ENCODE assay signal across 8 cellular contexts in genomic region chr3:156150434-156151066, GRCh38. TPM values are rescaled to one million over a fixed set of nuclear protein-coding genes. Genes with fewer than 3 reads are reported as not detected.
DNase-seq lines count a peak whose midpoint lies in the region; ATAC-seq, FAIRE-seq and TF ChIP-seq lines count a peak whose summit lies in the region.

No MANE protein-coding gene starts in this region.

- no peaks in the 10 kb centered on the region for H3K36me3 Mint-ChIP-seq in activated CD4-positive, alpha-beta memory T cell treated with anti-CD3 and anti-CD28 coated beads, Interleukin-2, amount 10 ng/mL, durations not matched to agents 7 days and 5 days (ENCODE audit: low read depth)

- peak; percentile 10 for DNase-seq in GDM1 (lab: John Stamatoyannopoulos, UW)
- peak; percentile 57 for DNase-seq in NCI-H2227 (lab: John Stamatoyannopoulos, UW; ENCODE audit: unreplicated experiment)
- peak; percentile 24 for DNase-seq in activated CD4-positive, alpha-beta memory T cell treated with anti-CD3 and anti-CD28 coated beads, Interleukin-2, amount 10 ng/mL, durations not matched to agents 7 days and 5 days
- DNase-seq in foreskin fibroblast: peak; percentile 43 to 79
- DNase-seq in nucleus accumbens (lab: John Stamatoyannopoulos, UW): peak in 39 of 56 donors; percentile 3 to 78 (median 26)

- peak; percentile 91 for TF ChIP-seq CTCF in foreskin fibroblast (IDR thresholded peaks at IDR 0.05; ENCODE audit: low read depth, low read length)

- H3K9me3 Mint-ChIP-seq in activated CD4-positive, alpha-beta memory T cell treated with anti-CD3 and anti-CD28 coated beads, Interleukin-2, amount 10 ng/mL, durations not matched to agents 7 days and 5 days: no peaks in the 10 kb centered on the region

- peaks cover 10% of the 10 kb centered on the region for H3K27me3 Mint-ChIP-seq in activated CD4-positive, alpha-beta memory T cell treated with anti-CD3 and anti-CD28 coated beads, Interleukin-2, amount 10 ng/mL, durations not matched to agents 7 days and 5 days

- no peak overlapping the region for H3K4me3 ChIP-seq in foreskin fibroblast (ENCODE audit: low read depth in 1 of 2, low read length in 2 of 2)

- CTCF ChIA-PET in activated CD4-positive, alpha-beta memory T cell treated with anti-CD3 and anti-CD28 coated beads, Interleukin-2, amount 10 ng/mL, durations not matched to agents 7 days and 5 days (lab: Charles Lee): interaction anchor here (0.6 to 6.8 kb wide), 17 partner anchors 8 to 1051 kb away, joined by 3 to 64 read pairs (median 4); no protein-coding TSS in a partner anchor

- H3K4me3 Mint-ChIP-seq in activated CD4-positive, alpha-beta memory T cell treated with anti-CD3 and anti-CD28 coated beads, Interleukin-2, amount 10 ng/mL, durations not matched to agents 7 days and 5 days: no peak overlapping the region

- H3K27ac Mint-ChIP-seq in activated CD4-positive, alpha-beta memory T cell treated with anti-CD3 and anti-CD28 coated beads, Interleukin-2, amount 10 ng/mL, durations not matched to agents 7 days and 5 days: no peak overlapping the region

- peak; percentile 92 for FAIRE-seq in A204.1 (lab: Jason Lieb, UNC)

- ATAC-seq in HG02885 (IDR thresholded peaks at IDR 0.05; ENCODE audit: poor library complexity, unreplicated experiment) (peak; percentile 69), GM21717 (IDR thresholded peaks at IDR 0.05; ENCODE audit: unreplicated experiment) (no peak)

- POLR2A ChIA-PET in activated CD4-positive, alpha-beta memory T cell treated with anti-CD3 and anti-CD28 coated beads, Interleukin-2, amount 10 ng/mL, durations not matched to agents 7 days and 5 days (lab: Charles Lee): interaction anchor here (1.2 kb wide), 1 partner anchor 8 kb away, joined by 3 read pairs; no protein-coding TSS in a partner anchor

- peaks cover 7% of the 10 kb centered on the region for H3K4me1 Mint-ChIP-seq in activated CD4-positive, alpha-beta memory T cell treated with anti-CD3 and anti-CD28 coated beads, Interleukin-2, amount 10 ng/mL, durations not matched to agents 7 days and 5 days

RNA-seq across cellular contexts. Expression of gene KCNAB1, which starts 30.2 kb away (rescaled TPM):
- not detected for total RNA-seq in activated CD4-positive, alpha-beta memory T cell treated with anti-CD3 and anti-CD28 coated beads, Interleukin-2, amount 10 ng/mL, durations not matched to agents 7 days and 5 days

Comparison
In these comparisons a context has a peak if more than half of its experiments do, and no peak if none do; other contexts are left out.
1. DNase-seq: peak in every context shown above with its lines; median percentile 61 in foreskin fibroblast; 57 in NCI-H2227; 26 in nucleus accumbens; 24 in activated CD4-positive, alpha-beta memory T cell treated with anti-CD3 and anti-CD28 coated beads, Interleukin-2, amount 10 ng/mL, durations not matched to agents 7 days and 5 days; 10 in GDM1.